15 cellular contexts compared by ENCODE assay signal in the genomic region with DNA sequence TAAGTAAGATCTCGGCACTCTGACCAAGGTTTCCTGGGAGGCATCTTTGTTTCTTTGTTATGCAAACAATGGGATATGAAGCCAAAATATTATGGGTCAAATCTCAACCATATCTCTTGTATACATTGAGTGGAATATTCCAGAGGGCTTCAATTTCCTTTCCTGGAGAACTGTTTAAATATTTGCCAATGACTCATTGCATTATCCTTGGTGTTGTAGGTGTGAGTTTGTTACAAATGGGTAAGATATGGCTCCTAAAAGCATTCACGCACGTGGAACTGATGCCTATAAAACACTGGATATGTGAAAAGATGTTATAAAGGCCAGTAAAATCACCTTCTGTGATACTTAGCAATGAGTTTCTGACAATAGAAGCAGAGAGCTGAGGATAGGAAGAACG.
A peak's percentile ranks its signal among the peaks of the same experiment; 100 is the strongest.
DNase-seq lines count a peak whose midpoint lies in the region; ATAC-seq, FAIRE-seq and TF ChIP-seq lines count a peak whose summit lies in the region.
"Had no signal": no experiment of that assay in that cellular context is flagged by ENCODE, and none has a peak within 500 bp of the region (broad histone marks: within the 10 kb centered on the region; RNA-seq: fewer than 3 reads in every experiment).

No MANE protein-coding gene starts in this region.

- H3K36me3 ChIP-seq in bronchial epithelial cell (ENCODE audit: control insufficient read depth, insufficient read depth, low read length) = no peaks in the 10 kb centered on the region

- H3K27me3 ChIP-seq in bronchial epithelial cell (ENCODE audit: control insufficient read depth, insufficient read depth, low read length) = no peaks in the 10 kb centered on the region

- intact Hi-C loops in left colon (cut with DNase I, micrococcal nuclease) = no loop called here

- ATAC-seq in left colon = peak; percentile 91

- DNase-seq in COR-L47 (lab: John Stamatoyannopoulos, UW) = peak; percentile 18
- DNase-seq in DMS153 treated with DMSO at 0.1 percent for 48 hours (lab: John Stamatoyannopoulos, UW; ENCODE audit: unreplicated experiment) = peak; percentile 6
- DNase-seq in bronchial epithelial cell (ENCODE audit: low read depth) = peak; percentile 76
- no peak for DNase-seq in left colon
- no peak for DNase-seq in GM03348 (ENCODE audit: low spot score)
- no peak for DNase-seq in effector CD8-positive, alpha-beta T cell (lab: John Stamatoyannopoulos, UW)
- no peak for DNase-seq in activated CD4-positive, CD25-positive, alpha-beta regulatory T cell (lab: John Stamatoyannopoulos, UW)
- DNase-seq: C1 segment of cervical spinal cord; CD4-positive, alpha-beta T cell; DMS79; GOT3; H9 had no signal

- no peak for TF ChIP-seq CTCF in bronchial epithelial cell (IDR thresholded peaks at IDR 0.05; ENCODE audit: insufficient read depth, low read length, severe bottlenecking)

- no peak for FAIRE-seq in bronchial epithelial cell (lab: Jason Lieb, UNC)
- FAIRE-seq: A204.1, D721Med, GM12891 had no signal

- H3K4me3 ChIP-seq in bronchial epithelial cell (ENCODE audit: low read depth, low read length) = no peak overlapping the region

Comparison
In these comparisons a context has a peak if more than half of its experiments do, and no peak if none do; other contexts are left out.
1. DNase-seq: peak in COR-L47 (single experiment), DMS153 treated with DMSO at 0.1 percent for 48 hours (single experiment) and bronchial epithelial cell (single experiment); none in left colon (0 of 2), GM03348 (single experiment), effector CD8-positive, alpha-beta T cell (single experiment) and activated CD4-positive, CD25-positive, alpha-beta regulatory T cell (0 of 4).